In genomic region chr10:131253931-131254865, GRCh38 we compare ENCODE assay signal across 30 cellular contexts. TPM values are rescaled to one million over a fixed set of nuclear protein-coding genes. Genes with fewer than 3 reads are reported as not detected.
"Had no signal": no experiment of that assay in that cellular context is flagged by ENCODE, and none has a peak within 500 bp of the region (broad histone marks: within the 10 kb centered on the region; RNA-seq: fewer than 3 reads in every experiment).

No MANE protein-coding gene starts in this region.

- H3K4me1 ChIP-seq: gastroesophageal sphincter, pancreas, testis, tibial artery had no signal

- H3K4me1 Mint-ChIP-seq: immature natural killer cell; naive thymus-derived CD4-positive, alpha-beta T cell; stimulated activated memory B cell treated with anti-CD40 and anti-IgM and Interleukin-4, amounts not matched to agents 10 μg/mL and 1 μg/mL and 100 μg/mL, for 72 hours had no signal

- H3K36me3 Mint-ChIP-seq: immature natural killer cell; mesothelial cell of epicardium; naive thymus-derived CD4-positive, alpha-beta T cell; stimulated activated memory B cell treated with anti-CD40 and anti-IgM and Interleukin-4, amounts not matched to agents 10 μg/mL and 1 μg/mL and 100 μg/mL, for 72 hours; type B pancreatic cell had no signal

- FAIRE-seq: pancreas, urothelium cell line had no signal

- H3K27me3 Mint-ChIP-seq: effector memory CD8-positive, alpha-beta T cell; stimulated activated memory B cell treated with anti-CD40 and anti-IgM and Interleukin-4, amounts not matched to agents 10 μg/mL and 1 μg/mL and 100 μg/mL, for 72 hours had no signal

- H3K9me3 Mint-ChIP-seq: immature natural killer cell; mesothelial cell of epicardium; naive thymus-derived CD4-positive, alpha-beta T cell; nephron; type B pancreatic cell had no signal

- H3K27ac Mint-ChIP-seq: effector memory CD8-positive, alpha-beta T cell; immature natural killer cell; mesothelial cell of epicardium; naive thymus-derived CD4-positive, alpha-beta T cell; nephron; progenitor cell of endocrine pancreas; stimulated activated memory B cell treated with anti-CD40 and anti-IgM and Interleukin-4, amounts not matched to agents 10 μg/mL and 1 μg/mL and 100 μg/mL, for 72 hours; type B pancreatic cell had no signal

- DNase-seq: caudate nucleus; cerebellar nuclear complex; cortex of kidney; effector memory CD8-positive, alpha-beta T cell; foreskin fibroblast; hypothalamus; immature natural killer cell; islet precursor cell; kidney glomerular epithelial cell; left colon; left ventricle myocardium superior; mesenchymal stem cell; naive thymus-derived CD4-positive, alpha-beta T cell; occipital lobe; pancreas; stimulated activated CD4-positive, alpha-beta T cell treated with anti-CD3 and anti-CD28 coated beads, Interleukin-4, amount 100 ng/mL, for 4 hours; stimulated activated naive CD8-positive, alpha-beta T cell treated with anti-CD3 and anti-CD28 coated beads, Interleukin-15, Interleukin-2, amounts not matched to agents 100 U/mL and 50 U/mL, for 24 hours; substantia nigra; testis; tibial artery had no signal

- H3K4me3 Mint-ChIP-seq: effector memory CD8-positive, alpha-beta T cell; immature natural killer cell; mesothelial cell of epicardium; naive thymus-derived CD4-positive, alpha-beta T cell; nephron; stimulated activated memory B cell treated with anti-CD40 and anti-IgM and Interleukin-4, amounts not matched to agents 10 μg/mL and 1 μg/mL and 100 μg/mL, for 72 hours; type B pancreatic cell had no signal

- H3K9me3 ChIP-seq: gastroesophageal sphincter, pancreas, testis, tibial artery had no signal

- H3K27me3 ChIP-seq: pancreas, testis had no signal

- H3K4me3 ChIP-seq: gastroesophageal sphincter, pancreas, testis, tibial artery had no signal

- H3K27ac ChIP-seq: gastroesophageal sphincter, pancreas, testis, tibial artery had no signal

- H3K36me3 ChIP-seq: gastroesophageal sphincter, pancreas, tibial artery had no signal

RNA-seq across cellular contexts. Expression of gene TCERG1L, which starts 57.3 kb away (rescaled TPM):
- total RNA-seq: dermis microvascular lymphatic vessel endothelial cell, left colon, left ventricle myocardium superior, lung microvascular endothelial cell, mucosa of gallbladder had no signal
- polyA plus RNA-seq: immature natural killer cell; naive thymus-derived CD4-positive, alpha-beta T cell had no signal
